ENCODE assay signal across 1 cellular context in the genomic region with DNA sequence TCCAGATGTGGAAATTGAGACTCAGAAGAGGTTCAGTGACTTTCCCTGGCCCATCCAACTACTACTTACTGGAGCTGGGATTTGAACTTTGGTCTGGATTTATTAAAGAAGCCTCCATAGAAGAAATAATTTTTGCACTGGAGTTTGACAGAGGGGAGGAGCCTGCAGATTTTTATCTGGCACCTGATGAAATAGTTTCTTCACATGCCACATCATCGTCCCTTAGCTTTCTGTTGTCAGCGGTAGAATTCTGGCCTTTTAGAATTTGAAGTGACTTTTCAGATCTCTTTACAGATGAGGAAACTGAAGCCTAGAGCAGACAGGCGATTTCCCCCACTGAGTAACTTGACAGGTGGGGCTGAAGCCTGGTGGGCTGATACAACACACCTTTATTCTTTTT.
TF ChIP-seq lines count a peak whose summit lies in the region.

No MANE protein-coding gene starts in this region.

TF ChIP-seq in K562, 482 proteins besides CTCF, POLR2A, EP300 and RAD21 (continued from another document and continues in another):
- TF ChIP-seq, protein P1, sequence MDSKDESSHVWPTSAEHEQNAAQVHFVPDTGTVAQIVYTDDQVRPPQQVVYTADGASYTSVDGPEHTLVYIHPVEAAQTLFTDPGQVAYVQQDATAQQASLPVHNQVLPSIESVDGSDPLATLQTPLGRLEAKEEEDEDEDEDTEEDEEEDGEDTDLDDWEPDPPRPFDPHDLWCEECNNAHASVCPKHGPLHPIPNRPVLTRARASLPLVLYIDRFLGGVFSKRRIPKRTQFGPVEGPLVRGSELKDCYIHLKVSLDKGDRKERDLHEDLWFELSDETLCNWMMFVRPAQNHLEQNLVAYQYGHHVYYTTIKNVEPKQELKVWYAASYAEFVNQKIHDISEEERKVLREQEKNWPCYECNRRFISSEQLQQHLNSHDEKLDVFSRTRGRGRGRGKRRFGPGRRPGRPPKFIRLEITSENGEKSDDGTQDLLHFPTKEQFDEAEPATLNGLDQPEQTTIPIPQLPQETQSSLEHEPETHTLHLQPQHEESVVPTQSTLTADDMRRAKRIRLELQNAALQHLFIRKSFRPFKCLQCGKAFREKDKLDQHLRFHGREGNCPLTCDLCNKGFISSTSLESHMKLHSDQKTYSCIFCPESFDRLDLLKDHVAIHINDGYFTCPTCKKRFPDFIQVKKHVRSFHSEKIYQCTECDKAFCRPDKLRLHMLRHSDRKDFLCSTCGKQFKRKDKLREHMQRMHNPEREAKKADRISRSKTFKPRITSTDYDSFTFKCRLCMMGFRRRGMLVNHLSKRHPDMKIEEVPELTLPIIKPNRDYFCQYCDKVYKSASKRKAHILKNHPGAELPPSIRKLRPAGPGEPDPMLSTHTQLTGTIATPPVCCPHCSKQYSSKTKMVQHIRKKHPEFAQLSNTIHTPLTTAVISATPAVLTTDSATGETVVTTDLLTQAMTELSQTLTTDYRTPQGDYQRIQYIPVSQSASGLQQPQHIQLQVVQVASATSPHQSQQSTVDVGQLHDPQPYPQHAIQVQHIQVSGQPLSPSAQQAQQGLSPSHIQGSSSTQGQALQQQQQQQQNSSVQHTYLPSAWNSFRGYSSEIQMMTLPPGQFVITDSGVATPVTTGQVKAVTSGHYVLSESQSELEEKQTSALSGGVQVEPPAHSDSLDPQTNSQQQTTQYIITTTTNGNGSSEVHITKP (IDR thresholded peaks at IDR 0.05; ENCODE audit: partially characterized antibody): no peak
- TF ChIP-seq CAMTA2 (CRISPR knock-in tag; conservative IDR thresholded peaks at IDR 0.05) (no peak), CEBPG (CRISPR knock-in tag; IDR thresholded peaks at IDR 0.05) (no peak), CEBPG (tag; conservative IDR thresholded peaks at IDR 0.05 in 1 of 2, IDR thresholded peaks at IDR 0.05 in 1 of 2) (peak; percentile 90 to 94), HLTF (IDR thresholded peaks at IDR 0.05) (no peak), KDM1A (IDR thresholded peaks at IDR 0.05) (no peak), DACH1 (IDR thresholded peaks at IDR 0.05; ENCODE audit: partially characterized antibody) (no peak), TRIM24 (IDR thresholded peaks at IDR 0.05) (peak in 1 of 2 experiments; percentile 14; a peak in 1 of 4 replicates), MEIS2 (IDR thresholded peaks at IDR 0.05; ENCODE audit: partially characterized antibody) (no peak), RUNX1 (IDR thresholded peaks at IDR 0.05; ENCODE audit: low read depth) (no peak), KDM2B (CRISPR knock-in tag; IDR thresholded peaks at IDR 0.05) (no peak), ATF7 (IDR thresholded peaks at IDR 0.05) (peak; percentile 43; the same call in 1 of the 2 replicates), NFE2 (IDR thresholded peaks at IDR 0.05; ENCODE audit: low read depth) (peak; percentile 23; the same call in 1 of the 2 replicates), TCF7L2 (IDR thresholded peaks at IDR 0.05; ENCODE audit: low read depth, low read length) (no peak), CEBPB (tag; IDR thresholded peaks at IDR 0.05) (0 out of 2 replicates have a peak, but pooled peaks have one; percentile 21), ZNF23 (CRISPR knock-in tag; IDR thresholded peaks at IDR 0.05) (no peak), KLF6 (CRISPR knock-in tag; IDR thresholded peaks at IDR 0.05; ENCODE audit: borderline replicate concordance) (no peak), ARNT (IDR thresholded peaks at IDR 0.05) (no peak), NR4A1 (CRISPR knock-in tag; IDR thresholded peaks at IDR 0.05) (no peak), NR4A1 (tag; IDR thresholded peaks at IDR 0.05) (no peak)
- TF ChIP-seq, protein P2, sequence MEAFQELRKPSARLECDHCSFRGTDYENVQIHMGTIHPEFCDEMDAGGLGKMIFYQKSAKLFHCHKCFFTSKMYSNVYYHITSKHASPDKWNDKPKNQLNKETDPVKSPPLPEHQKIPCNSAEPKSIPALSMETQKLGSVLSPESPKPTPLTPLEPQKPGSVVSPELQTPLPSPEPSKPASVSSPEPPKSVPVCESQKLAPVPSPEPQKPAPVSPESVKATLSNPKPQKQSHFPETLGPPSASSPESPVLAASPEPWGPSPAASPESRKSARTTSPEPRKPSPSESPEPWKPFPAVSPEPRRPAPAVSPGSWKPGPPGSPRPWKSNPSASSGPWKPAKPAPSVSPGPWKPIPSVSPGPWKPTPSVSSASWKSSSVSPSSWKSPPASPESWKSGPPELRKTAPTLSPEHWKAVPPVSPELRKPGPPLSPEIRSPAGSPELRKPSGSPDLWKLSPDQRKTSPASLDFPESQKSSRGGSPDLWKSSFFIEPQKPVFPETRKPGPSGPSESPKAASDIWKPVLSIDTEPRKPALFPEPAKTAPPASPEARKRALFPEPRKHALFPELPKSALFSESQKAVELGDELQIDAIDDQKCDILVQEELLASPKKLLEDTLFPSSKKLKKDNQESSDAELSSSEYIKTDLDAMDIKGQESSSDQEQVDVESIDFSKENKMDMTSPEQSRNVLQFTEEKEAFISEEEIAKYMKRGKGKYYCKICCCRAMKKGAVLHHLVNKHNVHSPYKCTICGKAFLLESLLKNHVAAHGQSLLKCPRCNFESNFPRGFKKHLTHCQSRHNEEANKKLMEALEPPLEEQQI (IDR thresholded peaks at IDR 0.05): no peak
- TF ChIP-seq, protein P3, sequence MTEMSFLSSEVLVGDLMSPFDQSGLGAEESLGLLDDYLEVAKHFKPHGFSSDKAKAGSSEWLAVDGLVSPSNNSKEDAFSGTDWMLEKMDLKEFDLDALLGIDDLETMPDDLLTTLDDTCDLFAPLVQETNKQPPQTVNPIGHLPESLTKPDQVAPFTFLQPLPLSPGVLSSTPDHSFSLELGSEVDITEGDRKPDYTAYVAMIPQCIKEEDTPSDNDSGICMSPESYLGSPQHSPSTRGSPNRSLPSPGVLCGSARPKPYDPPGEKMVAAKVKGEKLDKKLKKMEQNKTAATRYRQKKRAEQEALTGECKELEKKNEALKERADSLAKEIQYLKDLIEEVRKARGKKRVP (CRISPR knock-in tag; IDR thresholded peaks at IDR 0.05): peak; percentile 83
- TF ChIP-seq, protein P4, sequence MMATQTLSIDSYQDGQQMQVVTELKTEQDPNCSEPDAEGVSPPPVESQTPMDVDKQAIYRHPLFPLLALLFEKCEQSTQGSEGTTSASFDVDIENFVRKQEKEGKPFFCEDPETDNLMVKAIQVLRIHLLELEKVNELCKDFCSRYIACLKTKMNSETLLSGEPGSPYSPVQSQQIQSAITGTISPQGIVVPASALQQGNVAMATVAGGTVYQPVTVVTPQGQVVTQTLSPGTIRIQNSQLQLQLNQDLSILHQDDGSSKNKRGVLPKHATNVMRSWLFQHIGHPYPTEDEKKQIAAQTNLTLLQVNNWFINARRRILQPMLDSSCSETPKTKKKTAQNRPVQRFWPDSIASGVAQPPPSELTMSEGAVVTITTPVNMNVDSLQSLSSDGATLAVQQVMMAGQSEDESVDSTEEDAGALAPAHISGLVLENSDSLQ (IDR thresholded peaks at IDR 0.05): peak; percentile 37; the same call in 1 of the 2 replicates
- TF ChIP-seq, protein P5, sequence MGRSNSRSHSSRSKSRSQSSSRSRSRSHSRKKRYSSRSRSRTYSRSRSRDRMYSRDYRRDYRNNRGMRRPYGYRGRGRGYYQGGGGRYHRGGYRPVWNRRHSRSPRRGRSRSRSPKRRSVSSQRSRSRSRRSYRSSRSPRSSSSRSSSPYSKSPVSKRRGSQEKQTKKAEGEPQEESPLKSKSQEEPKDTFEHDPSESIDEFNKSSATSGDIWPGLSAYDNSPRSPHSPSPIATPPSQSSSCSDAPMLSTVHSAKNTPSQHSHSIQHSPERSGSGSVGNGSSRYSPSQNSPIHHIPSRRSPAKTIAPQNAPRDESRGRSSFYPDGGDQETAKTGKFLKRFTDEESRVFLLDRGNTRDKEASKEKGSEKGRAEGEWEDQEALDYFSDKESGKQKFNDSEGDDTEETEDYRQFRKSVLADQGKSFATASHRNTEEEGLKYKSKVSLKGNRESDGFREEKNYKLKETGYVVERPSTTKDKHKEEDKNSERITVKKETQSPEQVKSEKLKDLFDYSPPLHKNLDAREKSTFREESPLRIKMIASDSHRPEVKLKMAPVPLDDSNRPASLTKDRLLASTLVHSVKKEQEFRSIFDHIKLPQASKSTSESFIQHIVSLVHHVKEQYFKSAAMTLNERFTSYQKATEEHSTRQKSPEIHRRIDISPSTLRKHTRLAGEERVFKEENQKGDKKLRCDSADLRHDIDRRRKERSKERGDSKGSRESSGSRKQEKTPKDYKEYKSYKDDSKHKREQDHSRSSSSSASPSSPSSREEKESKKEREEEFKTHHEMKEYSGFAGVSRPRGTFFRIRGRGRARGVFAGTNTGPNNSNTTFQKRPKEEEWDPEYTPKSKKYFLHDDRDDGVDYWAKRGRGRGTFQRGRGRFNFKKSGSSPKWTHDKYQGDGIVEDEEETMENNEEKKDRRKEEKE (IDR thresholded peaks at IDR 0.05; ENCODE audit: borderline replicate concordance in 1 of 2, control insufficient read depth in 1 of 2, low read depth in 2 of 2, low read length in 1 of 2): no peak
- TF ChIP-seq, protein P6, sequence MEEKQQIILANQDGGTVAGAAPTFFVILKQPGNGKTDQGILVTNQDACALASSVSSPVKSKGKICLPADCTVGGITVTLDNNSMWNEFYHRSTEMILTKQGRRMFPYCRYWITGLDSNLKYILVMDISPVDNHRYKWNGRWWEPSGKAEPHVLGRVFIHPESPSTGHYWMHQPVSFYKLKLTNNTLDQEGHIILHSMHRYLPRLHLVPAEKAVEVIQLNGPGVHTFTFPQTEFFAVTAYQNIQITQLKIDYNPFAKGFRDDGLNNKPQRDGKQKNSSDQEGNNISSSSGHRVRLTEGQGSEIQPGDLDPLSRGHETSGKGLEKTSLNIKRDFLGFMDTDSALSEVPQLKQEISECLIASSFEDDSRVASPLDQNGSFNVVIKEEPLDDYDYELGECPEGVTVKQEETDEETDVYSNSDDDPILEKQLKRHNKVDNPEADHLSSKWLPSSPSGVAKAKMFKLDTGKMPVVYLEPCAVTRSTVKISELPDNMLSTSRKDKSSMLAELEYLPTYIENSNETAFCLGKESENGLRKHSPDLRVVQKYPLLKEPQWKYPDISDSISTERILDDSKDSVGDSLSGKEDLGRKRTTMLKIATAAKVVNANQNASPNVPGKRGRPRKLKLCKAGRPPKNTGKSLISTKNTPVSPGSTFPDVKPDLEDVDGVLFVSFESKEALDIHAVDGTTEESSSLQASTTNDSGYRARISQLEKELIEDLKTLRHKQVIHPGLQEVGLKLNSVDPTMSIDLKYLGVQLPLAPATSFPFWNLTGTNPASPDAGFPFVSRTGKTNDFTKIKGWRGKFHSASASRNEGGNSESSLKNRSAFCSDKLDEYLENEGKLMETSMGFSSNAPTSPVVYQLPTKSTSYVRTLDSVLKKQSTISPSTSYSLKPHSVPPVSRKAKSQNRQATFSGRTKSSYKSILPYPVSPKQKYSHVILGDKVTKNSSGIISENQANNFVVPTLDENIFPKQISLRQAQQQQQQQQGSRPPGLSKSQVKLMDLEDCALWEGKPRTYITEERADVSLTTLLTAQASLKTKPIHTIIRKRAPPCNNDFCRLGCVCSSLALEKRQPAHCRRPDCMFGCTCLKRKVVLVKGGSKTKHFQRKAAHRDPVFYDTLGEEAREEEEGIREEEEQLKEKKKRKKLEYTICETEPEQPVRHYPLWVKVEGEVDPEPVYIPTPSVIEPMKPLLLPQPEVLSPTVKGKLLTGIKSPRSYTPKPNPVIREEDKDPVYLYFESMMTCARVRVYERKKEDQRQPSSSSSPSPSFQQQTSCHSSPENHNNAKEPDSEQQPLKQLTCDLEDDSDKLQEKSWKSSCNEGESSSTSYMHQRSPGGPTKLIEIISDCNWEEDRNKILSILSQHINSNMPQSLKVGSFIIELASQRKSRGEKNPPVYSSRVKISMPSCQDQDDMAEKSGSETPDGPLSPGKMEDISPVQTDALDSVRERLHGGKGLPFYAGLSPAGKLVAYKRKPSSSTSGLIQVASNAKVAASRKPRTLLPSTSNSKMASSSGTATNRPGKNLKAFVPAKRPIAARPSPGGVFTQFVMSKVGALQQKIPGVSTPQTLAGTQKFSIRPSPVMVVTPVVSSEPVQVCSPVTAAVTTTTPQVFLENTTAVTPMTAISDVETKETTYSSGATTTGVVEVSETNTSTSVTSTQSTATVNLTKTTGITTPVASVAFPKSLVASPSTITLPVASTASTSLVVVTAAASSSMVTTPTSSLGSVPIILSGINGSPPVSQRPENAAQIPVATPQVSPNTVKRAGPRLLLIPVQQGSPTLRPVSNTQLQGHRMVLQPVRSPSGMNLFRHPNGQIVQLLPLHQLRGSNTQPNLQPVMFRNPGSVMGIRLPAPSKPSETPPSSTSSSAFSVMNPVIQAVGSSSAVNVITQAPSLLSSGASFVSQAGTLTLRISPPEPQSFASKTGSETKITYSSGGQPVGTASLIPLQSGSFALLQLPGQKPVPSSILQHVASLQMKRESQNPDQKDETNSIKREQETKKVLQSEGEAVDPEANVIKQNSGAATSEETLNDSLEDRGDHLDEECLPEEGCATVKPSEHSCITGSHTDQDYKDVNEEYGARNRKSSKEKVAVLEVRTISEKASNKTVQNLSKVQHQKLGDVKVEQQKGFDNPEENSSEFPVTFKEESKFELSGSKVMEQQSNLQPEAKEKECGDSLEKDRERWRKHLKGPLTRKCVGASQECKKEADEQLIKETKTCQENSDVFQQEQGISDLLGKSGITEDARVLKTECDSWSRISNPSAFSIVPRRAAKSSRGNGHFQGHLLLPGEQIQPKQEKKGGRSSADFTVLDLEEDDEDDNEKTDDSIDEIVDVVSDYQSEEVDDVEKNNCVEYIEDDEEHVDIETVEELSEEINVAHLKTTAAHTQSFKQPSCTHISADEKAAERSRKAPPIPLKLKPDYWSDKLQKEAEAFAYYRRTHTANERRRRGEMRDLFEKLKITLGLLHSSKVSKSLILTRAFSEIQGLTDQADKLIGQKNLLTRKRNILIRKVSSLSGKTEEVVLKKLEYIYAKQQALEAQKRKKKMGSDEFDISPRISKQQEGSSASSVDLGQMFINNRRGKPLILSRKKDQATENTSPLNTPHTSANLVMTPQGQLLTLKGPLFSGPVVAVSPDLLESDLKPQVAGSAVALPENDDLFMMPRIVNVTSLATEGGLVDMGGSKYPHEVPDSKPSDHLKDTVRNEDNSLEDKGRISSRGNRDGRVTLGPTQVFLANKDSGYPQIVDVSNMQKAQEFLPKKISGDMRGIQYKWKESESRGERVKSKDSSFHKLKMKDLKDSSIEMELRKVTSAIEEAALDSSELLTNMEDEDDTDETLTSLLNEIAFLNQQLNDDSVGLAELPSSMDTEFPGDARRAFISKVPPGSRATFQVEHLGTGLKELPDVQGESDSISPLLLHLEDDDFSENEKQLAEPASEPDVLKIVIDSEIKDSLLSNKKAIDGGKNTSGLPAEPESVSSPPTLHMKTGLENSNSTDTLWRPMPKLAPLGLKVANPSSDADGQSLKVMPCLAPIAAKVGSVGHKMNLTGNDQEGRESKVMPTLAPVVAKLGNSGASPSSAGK (IDR thresholded peaks at IDR 0.05): peak; percentile 29; the same call in 1 of the 2 replicates
- TF ChIP-seq, protein P7, sequence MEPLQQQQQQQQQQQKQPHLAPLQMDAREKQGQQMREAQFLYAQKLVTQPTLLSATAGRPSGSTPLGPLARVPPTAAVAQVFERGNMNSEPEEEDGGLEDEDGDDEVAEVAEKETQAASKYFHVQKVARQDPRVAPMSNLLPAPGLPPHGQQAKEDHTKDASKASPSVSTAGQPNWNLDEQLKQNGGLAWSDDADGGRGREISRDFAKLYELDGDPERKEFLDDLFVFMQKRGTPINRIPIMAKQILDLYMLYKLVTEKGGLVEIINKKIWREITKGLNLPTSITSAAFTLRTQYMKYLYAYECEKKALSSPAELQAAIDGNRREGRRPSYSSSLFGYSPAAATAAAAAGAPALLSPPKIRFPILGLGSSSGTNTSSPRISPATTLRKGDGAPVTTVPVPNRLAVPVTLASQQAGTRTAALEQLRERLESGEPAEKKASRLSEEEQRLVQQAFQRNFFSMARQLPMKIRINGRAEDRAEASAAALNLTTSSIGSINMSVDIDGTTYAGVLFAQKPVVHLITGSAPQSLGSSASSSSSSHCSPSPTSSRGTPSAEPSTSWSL (CRISPR knock-in tag; IDR thresholded peaks at IDR 0.05; ENCODE audit: borderline replicate concordance): no peak
